1 cellular context compared by ENCODE assay signal in genomic region chr2:25302758-25303436, GRCh38.
TF ChIP-seq lines count a peak whose summit lies in the region.

No MANE protein-coding gene starts in this region.

TF ChIP-seq in SK-N-SH treated with all-trans-retinoic acid at 6 μM for 48 hours, 23 proteins besides CTCF, POLR2A, EP300 and RAD21 (continued from another document):
- TF ChIP-seq CREB5 (CRISPR knock-in tag; IDR thresholded peaks at IDR 0.05; ENCODE audit: low read depth) (no peak), OSR1 (CRISPR knock-in tag; IDR thresholded peaks at IDR 0.05) (no peak), BACH2 (CRISPR knock-in tag; IDR thresholded peaks at IDR 0.05; ENCODE audit: borderline replicate concordance) (no peak), ZFP3 (CRISPR knock-in tag; IDR thresholded peaks at IDR 0.05) (no peak), ZNF8 (CRISPR knock-in tag; IDR thresholded peaks at IDR 0.05) (no peak), ZNF70 (CRISPR knock-in tag; IDR thresholded peaks at IDR 0.05) (no peak), TOX (CRISPR knock-in tag; IDR thresholded peaks at IDR 0.05; ENCODE audit: borderline replicate concordance) (no peak), ARNTL (CRISPR knock-in tag; IDR thresholded peaks at IDR 0.05; ENCODE audit: borderline replicate concordance, low read depth) (no peak), TCF4 (CRISPR knock-in tag; IDR thresholded peaks at IDR 0.05; ENCODE audit: borderline replicate concordance) (no peak), GLIS3 (CRISPR knock-in tag; IDR thresholded peaks at IDR 0.05) (no peak)
- TF ChIP-seq, protein P1, sequence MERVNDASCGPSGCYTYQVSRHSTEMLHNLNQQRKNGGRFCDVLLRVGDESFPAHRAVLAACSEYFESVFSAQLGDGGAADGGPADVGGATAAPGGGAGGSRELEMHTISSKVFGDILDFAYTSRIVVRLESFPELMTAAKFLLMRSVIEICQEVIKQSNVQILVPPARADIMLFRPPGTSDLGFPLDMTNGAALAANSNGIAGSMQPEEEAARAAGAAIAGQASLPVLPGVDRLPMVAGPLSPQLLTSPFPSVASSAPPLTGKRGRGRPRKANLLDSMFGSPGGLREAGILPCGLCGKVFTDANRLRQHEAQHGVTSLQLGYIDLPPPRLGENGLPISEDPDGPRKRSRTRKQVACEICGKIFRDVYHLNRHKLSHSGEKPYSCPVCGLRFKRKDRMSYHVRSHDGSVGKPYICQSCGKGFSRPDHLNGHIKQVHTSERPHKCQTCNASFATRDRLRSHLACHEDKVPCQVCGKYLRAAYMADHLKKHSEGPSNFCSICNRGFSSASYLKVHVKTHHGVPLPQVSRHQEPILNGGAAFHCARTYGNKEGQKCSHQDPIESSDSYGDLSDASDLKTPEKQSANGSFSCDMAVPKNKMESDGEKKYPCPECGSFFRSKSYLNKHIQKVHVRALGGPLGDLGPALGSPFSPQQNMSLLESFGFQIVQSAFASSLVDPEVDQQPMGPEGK (CRISPR knock-in tag; IDR thresholded peaks at IDR 0.05; ENCODE audit: borderline replicate concordance): no peak
